In genomic region chr3:157479464-157480243, GRCh38 we compare ENCODE assay signal across 21 cellular contexts. TPM values are rescaled to one million over a fixed set of nuclear protein-coding genes. Genes with fewer than 3 reads are reported as not detected.
"Had no signal": no experiment of that assay in that cellular context is flagged by ENCODE, and none has a peak within 500 bp of the region (broad histone marks: within the 10 kb centered on the region; RNA-seq: fewer than 3 reads in every experiment).

No MANE protein-coding gene starts in this region.

- H3K27ac Mint-ChIP-seq: T-cell had no signal

- H3K4me2 ChIP-seq: KMS-11, SK-N-SH had no signal

- FAIRE-seq: HepG2, RCC 7860 had no signal

- H3K9ac ChIP-seq: KMS-11, SK-N-SH had no signal

- H3K4me3 Mint-ChIP-seq: T-cell had no signal

- H3K36me3 Mint-ChIP-seq: T-cell had no signal

- H3K27ac ChIP-seq: KMS-11 had no signal

- H3K9me3 Mint-ChIP-seq: T-cell had no signal

- H3K4me1 Mint-ChIP-seq: T-cell had no signal

- ATAC-seq: HepG2, T-cell had no signal

- DNase-seq: IMR-90, Kasumi-1, MM.1S, NCI-H1092 treated with DMSO at 0.1 percent for 48 hours, NCI-H1436, NCI-H187, NCI-H2029, NCI-H2081 treated with DMSO at 0.1 percent for 48 hours, NCI-H2171 treated with DMSO at 0.1 percent for 48 hours, NCI-H524, NCI-H526 treated with DMSO at 0.1 percent for 48 hours, NCI-H748 treated with DMSO at 0.1 percent for 48 hours, RPMI8226, SHP77, SK-N-SH, SW 1271, T-cell had no signal

RNA-seq across cellular contexts. Expression of gene VEPH1, which starts 23.6 kb away (rescaled TPM):
- total RNA-seq: HepG2 had no signal
- polyA plus RNA-seq: HepG2 had no signal

RNA-seq across cellular contexts. Expression of gene PTX3, which starts 43.0 kb away (rescaled TPM):
- total RNA-seq: HepG2, SK-MEL-5 had no signal
- polyA plus RNA-seq: HepG2 had no signal
